In the genomic region with DNA sequence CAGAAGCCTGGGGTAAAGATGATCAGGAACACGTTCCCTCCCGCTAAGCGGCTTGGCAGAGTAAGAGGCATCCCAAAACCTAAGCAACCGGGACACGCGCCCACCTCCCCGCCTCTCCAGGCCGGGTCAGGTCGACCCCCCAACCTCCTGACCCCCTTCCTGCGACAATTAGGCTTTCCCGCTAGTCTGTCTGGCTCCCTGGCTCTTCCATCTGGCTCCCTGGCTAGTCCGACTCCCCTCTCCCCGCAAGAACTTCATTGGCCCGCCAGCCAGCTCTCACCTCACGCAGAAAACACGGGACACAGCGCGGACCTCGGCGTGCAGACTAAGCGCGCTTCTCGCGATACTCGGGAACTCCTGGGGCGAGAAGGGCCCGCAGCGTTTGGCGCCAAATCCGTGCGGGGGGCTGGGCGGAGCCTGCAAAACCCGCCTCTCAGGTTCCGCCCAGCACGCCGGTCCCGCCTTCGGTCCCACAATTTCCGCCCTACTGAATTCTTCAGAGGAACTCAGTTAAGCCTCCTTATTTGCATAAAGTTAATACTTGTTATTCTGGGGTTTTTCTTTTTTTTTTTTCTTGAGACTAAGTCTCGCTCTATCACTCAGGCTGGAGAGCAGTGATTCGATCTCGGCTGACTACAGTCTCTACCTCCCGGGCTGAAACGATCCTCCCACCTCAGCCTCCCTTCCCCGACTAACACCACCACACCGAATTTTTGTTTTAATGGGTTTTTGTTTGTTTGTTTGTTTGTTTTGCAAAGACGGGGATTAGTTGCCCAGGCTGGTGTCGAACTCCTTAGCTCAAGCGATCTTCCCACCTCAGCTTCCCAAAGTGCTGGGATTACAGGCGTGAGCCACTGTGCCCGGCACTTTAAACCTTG, we compare ENCODE assay signal across 8 cellular contexts. TPM values are rescaled to one million over a fixed set of nuclear protein-coding genes. Genes with fewer than 3 reads are reported as not detected.
A peak's percentile ranks its signal among the peaks of the same experiment; 100 is the strongest.
DNase-seq lines count a peak whose midpoint lies in the region; ATAC-seq and TF ChIP-seq lines count a peak whose summit lies in the region.

Gene TIPIN (minus strand): TSS at position 327 of the 878 bp plus-strand sequence. CDS start 3,738 bp downstream, outside the sequence.

- WGBS in lung, 2 donors: 7 to 9% methylated on average over 51 of the region's 51 CpGs

- DNase-seq in COLO668 (lab: John Stamatoyannopoulos, UW; ENCODE audit: unreplicated experiment): peak; percentile 98
- peak; percentile 92 for DNase-seq in GM20000 (ENCODE audit: low spot score)
- peak; percentile 74 for DNase-seq in HS-5 (ENCODE audit: low read depth)
- peak; percentile 79 for DNase-seq in NK-92 (lab: John Stamatoyannopoulos, UW; ENCODE audit: unreplicated experiment)
- peak; percentile 91 to 96 for DNase-seq in activated CD8-positive, alpha-beta memory T cell treated with anti-CD3 and anti-CD28 coated beads for 1 hour (ENCODE audit: extremely low read depth in 1 of 2, low read depth in 1 of 2)
- peak; percentile 95 for DNase-seq in effector CD8-positive, alpha-beta T cell (lab: John Stamatoyannopoulos, UW)
- peak; percentile 95 for DNase-seq in lung (ENCODE audit: low spot score)
- DNase-seq in stimulated activated CD4-positive, alpha-beta T cell treated with anti-CD3 and anti-CD28 coated beads, TNF-alpha, amount 100 ng/mL, for 24 hours (ENCODE audit: low read depth in 3 of 3): peak; percentile 94 to 98 (median 97)

- H3K27ac ChIP-seq in lung (ENCODE audit: low read depth in 1 of 2, low read length in 1 of 2): peak within 1 kb of the TSS; percentile 36 to 65

- peak; percentile 95 for ATAC-seq in lung (ENCODE audit: insufficient read depth, low FRiP score)

- no peaks in the 10 kb centered on the region for H3K9me3 ChIP-seq in lung (ENCODE audit: control insufficient read depth in 2 of 2, insufficient read depth in 1 of 2, low read length in 1 of 2)

- no peaks in the 10 kb centered on the region for H3K36me3 ChIP-seq in lung (ENCODE audit: control insufficient read depth in 2 of 2, insufficient read depth in 2 of 2, low read length in 2 of 2)

- H3K4me3 ChIP-seq in lung: peak within 1 kb of the TSS; percentile 59

- TF ChIP-seq CTCF in GM20000 (IDR thresholded peaks at IDR 0.05; ENCODE audit: extremely low read depth, missing control alignments): no peak
- TF ChIP-seq CTCF in lung (IDR thresholded peaks at IDR 0.05; ENCODE audit: control extremely low read depth, extremely low read depth): no peak

- no peaks in the 10 kb centered on the region for H3K27me3 ChIP-seq in lung (ENCODE audit: control insufficient read depth, insufficient read depth)

- H3K4me1 ChIP-seq in lung (ENCODE audit: control insufficient read depth in 2 of 2, insufficient read depth in 2 of 2, low read length in 2 of 2): peaks cover 0 to 1% of the 10 kb centered on the region in 2 donors

RNA-seq across cellular contexts. Expression of gene TIPIN, which starts in this region (rescaled TPM):
- total RNA-seq in lung: 10 to 100 TPM in 1 of 2 donors, 1 to 10 TPM in 1; 5.2 to 10.9 TPM
- 1 to 10 TPM; 5.5 to 6.8 TPM for polyA plus RNA-seq in lung

Comparison
In these comparisons a context has a peak if more than half of its experiments do, and no peak if none do; other contexts are left out.
1. Peak in every context shown above with its lines: DNase-seq, ATAC-seq, H3K4me3 ChIP-seq and H3K27ac ChIP-seq.